ENCODE assay signal across 18 cellular contexts in genomic region chr13:110263906-110264305, GRCh38. TPM values are rescaled to one million over a fixed set of nuclear protein-coding genes. Genes with fewer than 3 reads are reported as not detected.
A peak's percentile ranks its signal among the peaks of the same experiment; 100 is the strongest.
DNase-seq lines count a peak whose midpoint lies in the region; ATAC-seq and TF ChIP-seq lines count a peak whose summit lies in the region.
"Had no signal": no experiment of that assay in that cellular context is flagged by ENCODE, and none has a peak within 500 bp of the region (broad histone marks: within the 10 kb centered on the region; RNA-seq: fewer than 3 reads in every experiment).

No MANE protein-coding gene starts in this region.

- WGBS in neuronal stem cell (ENCODE audit: extremely low coverage in 2 of 2, insufficient read length in 2 of 2, insufficient replicate concordance in 1 of 2), 2 donors = no CpG with 5 or more reads among the region's 5 CpGs

- no peak overlapping the region for H3K14ac ChIP-seq in neuronal stem cell (ENCODE audit: low read length)

- no peak overlapping the region for H4K8ac ChIP-seq in neuronal stem cell (ENCODE audit: low read depth, low read length)

- no peak overlapping the region for H2BK120ac ChIP-seq in neuronal stem cell (ENCODE audit: low read depth, low read length)

- H4K91ac ChIP-seq in neuronal stem cell (ENCODE audit: low read depth, low read length, poor library complexity) = no peak overlapping the region

- no peak overlapping the region for H2BK12ac ChIP-seq in neuronal stem cell (ENCODE audit: low read length)

- no peaks in the 10 kb centered on the region for H3K4me1 ChIP-seq in colonic mucosa
- H3K4me1 ChIP-seq in left ventricle myocardium inferior = peaks cover 97% of the 10 kb centered on the region
- H3K4me1 ChIP-seq in neuronal stem cell (ENCODE audit: control insufficient read depth in 2 of 2, insufficient read depth in 1 of 2, low read depth in 1 of 2, low read length in 2 of 2) = peaks cover 37 to 51% of the 10 kb centered on the region in 2 donors
- peaks cover 4 to 100% (median 78%) of the 10 kb centered on the region in 4 donors for H3K4me1 ChIP-seq in tibial artery
- H3K4me1 ChIP-seq in foreskin keratinocyte = peaks cover 49% of the 10 kb centered on the region
- H3K4me1 ChIP-seq: parathyroid adenoma had no signal

- no peak overlapping the region for H2BK15ac ChIP-seq in neuronal stem cell (ENCODE audit: low read length)

- TF ChIP-seq CTCF in colonic mucosa (IDR thresholded peaks at IDR 0.05) (no peak), left ventricle myocardium inferior (IDR thresholded peaks at IDR 0.05; ENCODE audit: borderline replicate concordance) (no peak), tibial artery (IDR thresholded peaks at IDR 0.05) (no peak), foreskin keratinocyte (conservative IDR thresholded peaks at IDR 0.05) (no peak)

- H3K18ac ChIP-seq in neuronal stem cell (ENCODE audit: low read length) = no peak overlapping the region

- H2AFZ ChIP-seq in neuronal stem cell (ENCODE audit: low read length) = no peak overlapping the region
- H2AFZ ChIP-seq: parathyroid adenoma had no signal

- peak; percentile 60 for DNase-seq in colonic mucosa
- DNase-seq in left ventricle myocardium inferior = peak; percentile 68
- no peak for DNase-seq in neuronal stem cell (ENCODE audit: low spot score)
- no peak for DNase-seq in tibial artery
- DNase-seq in foreskin keratinocyte = no peak
- DNase-seq in 8988T = no peak
- DNase-seq in activated CD4-positive, alpha-beta T cell treated with anti-CD3 and anti-CD28 coated beads, Interleukin-2, amount 50 U/mL, for 48 hours = no peak
- DNase-seq: activated naive CD4-positive, alpha-beta T cell treated with anti-CD3 and anti-CD28 coated beads, Interleukin-2, amount 50 U/mL, for 16 hours; brain microvascular endothelial cell; DMS53; effector CD4-positive, alpha-beta T cell; immature natural killer cell; NCI-H2107 had no signal

- H3K27me3 ChIP-seq in colonic mucosa = no peaks in the 10 kb centered on the region
- H3K27me3 ChIP-seq in left ventricle myocardium inferior (ENCODE audit: low read depth) = no peaks in the 10 kb centered on the region
- no peaks in the 10 kb centered on the region for H3K27me3 ChIP-seq in neuronal stem cell (ENCODE audit: control insufficient read depth in 3 of 3, insufficient read depth in 3 of 3, low read depth in 1 of 3, low read length in 3 of 3)
- no peaks in the 10 kb centered on the region for H3K27me3 ChIP-seq in tibial artery
- H3K27me3 ChIP-seq in foreskin keratinocyte = no peaks in the 10 kb centered on the region
- H3K27me3 ChIP-seq: BLaER1, brain microvascular endothelial cell had no signal

- H3K27ac ChIP-seq in colonic mucosa = no peak overlapping the region
- peak overlapping the region; percentile 84 for H3K27ac ChIP-seq in left ventricle myocardium inferior (replicated peaks)
- peak overlapping the region; percentile 23 for H3K27ac ChIP-seq in neuronal stem cell (replicated peaks; ENCODE audit: low read length)
- peak overlapping the region; percentile 74 to 79 for H3K27ac ChIP-seq in tibial artery
- no peak overlapping the region for H3K27ac ChIP-seq in foreskin keratinocyte
- H3K27ac ChIP-seq: BLaER1, parathyroid adenoma, VCaP had no signal

- H3K9ac ChIP-seq in colonic mucosa (ENCODE audit: low read depth in 2 of 2, low read length in 2 of 2) (no peak overlapping the region), neuronal stem cell (ENCODE audit: low read depth, low read length, poor library complexity) (no peak overlapping the region)
- H3K9ac ChIP-seq: BLaER1, parathyroid adenoma had no signal

- H3K79me1 ChIP-seq in neuronal stem cell (ENCODE audit: low read depth, low read length) = peaks cover 4% of the 10 kb centered on the region

- no peaks in the 10 kb centered on the region for H3K36me3 ChIP-seq in colonic mucosa
- H3K36me3 ChIP-seq in left ventricle myocardium inferior = no peaks in the 10 kb centered on the region
- peaks cover 1 to 5% of the 10 kb centered on the region in 2 donors for H3K36me3 ChIP-seq in neuronal stem cell (replicated peaks in 1 of 2; ENCODE audit: control insufficient read depth in 2 of 2, insufficient read depth in 2 of 2, low read length in 2 of 2)
- no peaks in the 10 kb centered on the region for H3K36me3 ChIP-seq in tibial artery
- H3K36me3 ChIP-seq: BLaER1 had no signal

- no peak for ATAC-seq in foreskin keratinocyte
- no peak for ATAC-seq in GM18909 (IDR thresholded peaks at IDR 0.05; ENCODE audit: poor library complexity, unreplicated experiment)
- ATAC-seq: HepG2 had no signal

- H3K9me3 ChIP-seq in colonic mucosa (no peaks in the 10 kb centered on the region), left ventricle myocardium inferior (replicated peaks) (no peaks in the 10 kb centered on the region), neuronal stem cell (replicated peaks in 1 of 2; ENCODE audit: control insufficient read depth in 2 of 2, insufficient read depth in 1 of 2, low read depth in 1 of 2, low read length in 2 of 2) (peaks cover 0 to 2% of the 10 kb centered on the region in 2 donors), tibial artery (no peaks in the 10 kb centered on the region)

- intact Hi-C loops in colonic mucosa (cut with DNase I) = no loop called here
- intact Hi-C loops in left ventricle myocardium inferior (cut with micrococcal nuclease) = no loop called here
- intact Hi-C loops in tibial artery (cut with DNase I; ENCODE audit: low total_unique reads) = loop anchor here (5.0 kb wide), 1 partner anchor 33 kb away; no protein-coding TSS in a partner anchor

- H3K4ac ChIP-seq in neuronal stem cell (ENCODE audit: low read length) = no peak overlapping the region

- no peak overlapping the region for H3K4me3 ChIP-seq in colonic mucosa
- H3K4me3 ChIP-seq in left ventricle myocardium inferior = no peak overlapping the region
- no peak overlapping the region for H3K4me3 ChIP-seq in neuronal stem cell (ENCODE audit: low read length in 2 of 2)
- no peak overlapping the region for H3K4me3 ChIP-seq in tibial artery
- H3K4me3 ChIP-seq: BLaER1 had no signal

- H3K4me2 ChIP-seq in neuronal stem cell (ENCODE audit: insufficient read depth, low read length, poor library complexity, severe bottlenecking) = no peak overlapping the region
- H3K4me2 ChIP-seq: BLaER1 had no signal

- no peak overlapping the region for H2AK5ac ChIP-seq in neuronal stem cell (ENCODE audit: low read depth, low read length)

- no peak overlapping the region for H3K23ac ChIP-seq in neuronal stem cell (ENCODE audit: low read depth, low read length, poor library complexity)

- no peak overlapping the region for H2BK5ac ChIP-seq in neuronal stem cell (ENCODE audit: low read length)

RNA-seq across cellular contexts. Expression of gene COL4A1, which starts 43.1 kb away (rescaled TPM):
- 10 to 100 TPM; 27.0 to 97.0 TPM for total RNA-seq in colonic mucosa
- total RNA-seq in left ventricle myocardium inferior = 120 TPM
- 42.8 TPM for polyA plus RNA-seq in neuronal stem cell (2013, experiment 1 of 2)
- polyA plus RNA-seq in neuronal stem cell (2013, experiment 2 of 2) = 45.1 TPM
- 46.0 and 80.9 TPM in 2 replicates for total RNA-seq in foreskin keratinocyte
- polyA plus RNA-seq in foreskin keratinocyte = 23.6 and 36.1 TPM in 2 replicates
- total RNA-seq: HepG2 had no signal
- polyA plus RNA-seq: HepG2, immature natural killer cell had no signal

RNA-seq across cellular contexts. Expression of gene COL4A2, which starts 43.2 kb away (rescaled TPM):
- total RNA-seq in colonic mucosa = 100 to 1,000 TPM in 1 of 2 donors, 10 to 100 TPM in 1; 61.1 to 111 TPM
- 117 TPM for total RNA-seq in left ventricle myocardium inferior
- polyA plus RNA-seq in neuronal stem cell (2013, experiment 1 of 2) = 117 TPM
- polyA plus RNA-seq in neuronal stem cell (2013, experiment 2 of 2) = 118 TPM
- 126 and 178 TPM in 2 replicates for total RNA-seq in foreskin keratinocyte
- polyA plus RNA-seq in foreskin keratinocyte = 93.6 and 135 TPM in 2 replicates
- polyA plus RNA-seq: immature natural killer cell had no signal

Comparison
In these comparisons a context has a peak if more than half of its experiments do, and no peak if none do; other contexts are left out.
1. DNase-seq: peak in colonic mucosa (single experiment) and left ventricle myocardium inferior (single experiment); none in neuronal stem cell (single experiment), tibial artery (0 of 2), foreskin keratinocyte (0 of 2), 8988T (single experiment) and activated CD4-positive, alpha-beta T cell treated with anti-CD3 and anti-CD28 coated beads, Interleukin-2, amount 50 U/mL, for 48 hours (0 of 2).
2. H3K27ac ChIP-seq: peak in left ventricle myocardium inferior (single experiment), neuronal stem cell (single experiment) and tibial artery (2 of 2); none in colonic mucosa (single experiment) and foreskin keratinocyte (single experiment).